ENCODE assay signal across 16 cellular contexts in the genomic region with DNA sequence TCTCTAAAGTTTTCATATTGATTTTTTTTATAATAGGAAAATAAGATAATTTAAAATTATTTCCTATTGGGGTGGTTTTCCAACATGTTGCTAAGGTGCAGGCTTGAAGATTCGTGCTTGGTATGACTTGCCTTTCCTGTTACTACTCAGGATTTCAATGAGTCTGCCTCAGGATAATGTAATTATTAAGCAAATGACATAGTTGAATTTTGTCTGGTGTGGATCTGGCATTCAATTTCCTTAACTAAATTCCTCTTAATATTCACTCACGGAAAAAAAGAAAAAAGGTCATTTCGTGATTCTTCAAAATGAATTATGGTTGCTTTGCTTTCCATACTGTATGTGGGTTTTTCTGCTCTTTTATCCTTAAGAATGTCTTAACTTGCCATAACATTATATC. TPM values are rescaled to one million over a fixed set of nuclear protein-coding genes. Genes with fewer than 3 reads are reported as not detected.
"Had no signal": no experiment of that assay in that cellular context is flagged by ENCODE, and none has a peak within 500 bp of the region (broad histone marks: within the 10 kb centered on the region; RNA-seq: fewer than 3 reads in every experiment).

No MANE protein-coding gene starts in this region.

- H3K4me1 Mint-ChIP-seq: central memory CD8-positive, alpha-beta T cell; immature natural killer cell had no signal

- H3K9me3 Mint-ChIP-seq: central memory CD8-positive, alpha-beta T cell; immature natural killer cell had no signal

- ATAC-seq: left cardiac atrium; naive thymus-derived CD4-positive, alpha-beta T cell; psoas muscle had no signal

- H3K36me3 Mint-ChIP-seq: immature natural killer cell; naive thymus-derived CD4-positive, alpha-beta T cell had no signal

- H3K9me3 ChIP-seq: esophagus muscularis mucosa, neutrophil, sigmoid colon, thyroid gland had no signal

- H3K4me1 ChIP-seq: thyroid gland had no signal

- H3K4me3 Mint-ChIP-seq: central memory CD8-positive, alpha-beta T cell; immature natural killer cell; naive thymus-derived CD4-positive, alpha-beta T cell had no signal

- H3K27ac Mint-ChIP-seq: immature natural killer cell; naive thymus-derived CD4-positive, alpha-beta T cell had no signal

- H3K27me3 Mint-ChIP-seq: central memory CD8-positive, alpha-beta T cell had no signal

- H3K36me3 ChIP-seq: esophagus muscularis mucosa, neutrophil, sigmoid colon, thyroid gland had no signal

- H3K27ac ChIP-seq: epithelial cell of prostate, esophagus muscularis mucosa, neutrophil, psoas muscle, sigmoid colon, skin epidermis, thyroid gland had no signal

- H3K4me3 ChIP-seq: esophagus muscularis mucosa, lung, psoas muscle, sigmoid colon, skin epidermis, thyroid gland had no signal

- H3K27me3 ChIP-seq: esophagus muscularis mucosa, sigmoid colon, thyroid gland had no signal

- DNase-seq: effector memory CD4-positive, alpha-beta T cell; immature natural killer cell; left cardiac atrium; left ventricle myocardium superior; naive thymus-derived CD4-positive, alpha-beta T cell; psoas muscle; sigmoid colon; stimulated activated CD4-positive, alpha-beta T cell treated with anti-CD3 and anti-CD28 coated beads, Interleukin-12 subunit alpha, Interleukin-12 subunit beta, amount 100 ng/mL, for 4 hours; stimulated activated naive CD4-positive, alpha-beta T cell treated with Interleukin-2 at 50 U/mL for 16 hours; thyroid gland had no signal

RNA-seq across cellular contexts. Expression of a gene that starts 9.3 kb away (rescaled TPM):
- polyA plus RNA-seq: immature natural killer cell had no signal
